ENCODE assay signal across 17 cellular contexts in the genomic region with DNA sequence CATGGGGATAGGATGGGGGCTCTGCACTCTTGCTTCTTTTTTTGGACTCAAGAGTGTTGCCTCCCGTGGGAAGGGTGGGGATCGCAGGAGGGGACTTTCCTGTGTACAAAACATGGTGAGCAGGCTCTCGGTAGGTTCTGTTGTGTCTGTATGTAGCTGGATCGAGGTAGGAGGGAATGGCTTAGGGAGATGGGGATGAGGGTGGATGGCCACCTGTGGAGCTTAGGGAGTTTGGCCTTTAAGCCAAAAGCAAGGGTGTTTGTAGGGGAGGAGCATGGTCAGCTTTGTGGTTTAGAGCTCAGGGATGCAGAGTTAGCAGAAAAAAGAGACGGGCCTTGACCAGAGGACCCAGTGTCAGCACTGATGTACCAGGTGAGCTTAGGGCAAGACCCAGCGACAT. TPM values are rescaled to one million over a fixed set of nuclear protein-coding genes. Genes with fewer than 3 reads are reported as not detected.
DNase-seq lines count a peak whose midpoint lies in the region; ATAC-seq, FAIRE-seq and TF ChIP-seq lines count a peak whose summit lies in the region.
"Had no signal": no experiment of that assay in that cellular context is flagged by ENCODE, and none has a peak within 500 bp of the region (broad histone marks: within the 10 kb centered on the region; RNA-seq: fewer than 3 reads in every experiment).

No MANE protein-coding gene starts in this region.

- H3K9ac ChIP-seq in smooth muscle cell (ENCODE audit: low read depth) = peak overlapping the region; percentile 4

- peaks cover 19% of the 10 kb centered on the region for H3K4me1 Mint-ChIP-seq in Caco-2 (ENCODE audit: low read depth, unreplicated experiment)

- H3K9me3 ChIP-seq in Caco-2 (no peaks in the 10 kb centered on the region), esophagus squamous epithelium (no peaks in the 10 kb centered on the region), smooth muscle cell (replicated peaks; ENCODE audit: low read depth) (no peaks in the 10 kb centered on the region), pancreas (no peaks in the 10 kb centered on the region)
- H3K9me3 ChIP-seq: BLaER1 treated with 17β-estradiol and CSF1 and Interleukin-3, amounts not matched to agents 10 nM and 100 nM; ovary; spleen had no signal

- no peaks in the 10 kb centered on the region for H3F3A ChIP-seq in smooth muscle cell (ENCODE audit: low read depth)

- H3K27ac Mint-ChIP-seq in Caco-2 (ENCODE audit: unreplicated experiment) = peak overlapping the region; percentile 8
- H3K27ac Mint-ChIP-seq: activated B cell treated with CpG ODN at 0.5 μM for 24 hours; T-helper 1 cell treated with Interleukin-12 subunit alpha and Interleukin-12 subunit beta and Interleukin-4 antibody, amounts not matched to agents 30 μg/mL and 1 μg/mL, for 36 hours had no signal

- intact Hi-C loops in Caco-2 (cut with micrococcal nuclease; ENCODE audit: unreplicated experiment) (no loop called here), esophagus squamous epithelium (cut with DNase I) (no loop called here), pancreas (cut with DNase I) (no loop called here)

- H4K20me1 ChIP-seq in smooth muscle cell (ENCODE audit: low read depth) = peaks cover 95% of the 10 kb centered on the region

- H3K36me3 ChIP-seq in Caco-2 (ENCODE audit: control insufficient read depth, insufficient read depth, low read length) (peaks cover 4% of the 10 kb centered on the region; the same call in 1 of the 2 replicates), esophagus squamous epithelium (peaks cover 0 to 20% (median 4%) of the 10 kb centered on the region in 3 donors), smooth muscle cell (ENCODE audit: low read depth) (no peaks in the 10 kb centered on the region), pancreas (peaks cover 0 to 6% (median 0%) of the 10 kb centered on the region in 3 donors)
- H3K36me3 ChIP-seq: ovary had no signal

- DNase-seq in Caco-2 = no peak
- DNase-seq in RWPE1 (ENCODE audit: low spot score) = no peak
- DNase-seq in esophagus squamous epithelium (lab: John Stamatoyannopoulos, UW) = no peak
- DNase-seq in smooth muscle cell (lab: John Stamatoyannopoulos, UW; ENCODE audit: unreplicated experiment) = no peak
- no peak for DNase-seq in stimulated activated CD4-positive, alpha-beta T cell treated with anti-CD3 and anti-CD28 coated beads, Interleukin-2, amount 100 ng/mL, for 48 hours
- no peak for DNase-seq in RKO (ENCODE audit: low spot score)
- DNase-seq in pancreas = no peak
- DNase-seq: activated B cell treated with CpG ODN at 0.5 μM for 24 hours, DMS79, NCI-H146, NCI-H226, ovary, SHP77, spleen had no signal

- H3K4me2 ChIP-seq in smooth muscle cell = no peak overlapping the region

- CTCF ChIA-PET in Caco-2 (lab: Charles Lee) (interaction anchor here (0.6 to 1.1 kb wide), 2 partner anchors 173 to 341 kb away, joined by 3 to 4 read pairs; no protein-coding TSS in a partner anchor), RWPE1 (lab: Yijun Ruan, JAX) (interaction anchor here (0.6 to 2.0 kb wide), 5 partner anchors 11 to 138 kb away, joined by 3 to 7 read pairs (median 3); no protein-coding TSS in a partner anchor)

- no peak overlapping the region for H3K4me3 Mint-ChIP-seq in Caco-2 (ENCODE audit: unreplicated experiment)
- H3K4me3 Mint-ChIP-seq: activated B cell treated with CpG ODN at 0.5 μM for 24 hours; T-helper 1 cell treated with Interleukin-12 subunit alpha and Interleukin-12 subunit beta and Interleukin-4 antibody, amounts not matched to agents 30 μg/mL and 1 μg/mL, for 36 hours had no signal

- no TSS peak for BruUV-seq in Caco-2 (replicated peaks; lab: Mats Ljungman, UMichigan)

- H3K4me3 ChIP-seq in Caco-2 (ENCODE audit: low read depth, low read length) (no peak overlapping the region), esophagus squamous epithelium (no peak overlapping the region), smooth muscle cell (no peak overlapping the region), pancreas (no peak overlapping the region)
- H3K4me3 ChIP-seq: BLaER1 treated with 17β-estradiol and CSF1 and Interleukin-3, amounts not matched to agents 10 nM and 100 nM; ovary; spleen had no signal

- peaks cover 16% of the 10 kb centered on the region for H3K4me1 ChIP-seq in Caco-2
- H3K4me1 ChIP-seq in esophagus squamous epithelium = peaks cover 40 to 72% (median 60%) of the 10 kb centered on the region in 3 donors
- no peaks in the 10 kb centered on the region for H3K4me1 ChIP-seq in smooth muscle cell (ENCODE audit: low read depth)
- peaks cover 14 to 16% (median 16%) of the 10 kb centered on the region in 3 donors for H3K4me1 ChIP-seq in pancreas

- TF ChIP-seq POLR2A in esophagus squamous epithelium (IDR thresholded peaks at IDR 0.05) = no peak

- no peaks in the 10 kb centered on the region for H3K27me3 ChIP-seq in Caco-2 (replicated peaks; ENCODE audit: control insufficient read depth, insufficient read depth, low read length)
- no peaks in the 10 kb centered on the region for H3K27me3 ChIP-seq in esophagus squamous epithelium
- no peaks in the 10 kb centered on the region for H3K27me3 ChIP-seq in smooth muscle cell (ENCODE audit: low read depth)
- H3K27me3 ChIP-seq in pancreas = no peaks in the 10 kb centered on the region
- H3K27me3 ChIP-seq: BLaER1 treated with 17β-estradiol and CSF1 and Interleukin-3, amounts not matched to agents 10 nM and 100 nM; ovary; spleen had no signal

- TF ChIP-seq CTCF in Caco-2 (IDR thresholded peaks at IDR 0.05; ENCODE audit: insufficient read depth in 1 of 2, low read depth in 1 of 2, low read length in 1 of 2, severe bottlenecking in 1 of 2, unreplicated experiment in 1 of 2) (no peak), RWPE1 (conservative IDR thresholded peaks at IDR 0.05; ENCODE audit: low read depth) (no peak), esophagus squamous epithelium (IDR thresholded peaks at IDR 0.05) (no peak), smooth muscle cell (IDR thresholded peaks at IDR 0.05; ENCODE audit: borderline replicate concordance, insufficient read depth, poor library complexity, severe bottlenecking) (no peak), pancreas (IDR thresholded peaks at IDR 0.05) (no peak)

- POLR2A ChIA-PET in Caco-2 (lab: Charles Lee) (interaction anchor here (0.9 kb wide), 1 partner anchor 16 kb away, joined by 3 read pairs; no protein-coding TSS in a partner anchor), RWPE1 (lab: Yijun Ruan, JAX; ENCODE audit: low non-redundant PET) (interaction anchor here (0.6 kb wide), 1 partner anchor 10 kb away, joined by 4 read pairs; no protein-coding TSS in a partner anchor)

- H3K36me3 Mint-ChIP-seq in Caco-2 (ENCODE audit: insufficient read depth, unreplicated experiment) = peaks cover 95% of the 10 kb centered on the region

- H3K27ac ChIP-seq in RWPE1 (peak overlapping the region; percentile 79), esophagus squamous epithelium (peak overlapping the region; percentile 63 to 84 (median 73)), smooth muscle cell (ENCODE audit: low read depth) (peak overlapping the region; percentile 88), pancreas (no peak overlapping the region)
- H3K27ac ChIP-seq: ovary, spleen had no signal

- H3K9me3 Mint-ChIP-seq in Caco-2 (ENCODE audit: unreplicated experiment) = no peaks in the 10 kb centered on the region
- H3K9me3 Mint-ChIP-seq: activated B cell treated with CpG ODN at 0.5 μM for 24 hours; T-helper 1 cell treated with Interleukin-12 subunit alpha and Interleukin-12 subunit beta and Interleukin-4 antibody, amounts not matched to agents 30 μg/mL and 1 μg/mL, for 36 hours had no signal

- FAIRE-seq in pancreas (lab: Jason Lieb, UNC) = no peak

- H3K79me2 ChIP-seq in smooth muscle cell (ENCODE audit: low read depth) = peaks cover 95% of the 10 kb centered on the region

- H2AFZ ChIP-seq in smooth muscle cell (ENCODE audit: low read depth) = no peak overlapping the region

- ATAC-seq in pancreas = no peak

- H3K27me3 Mint-ChIP-seq in Caco-2 (ENCODE audit: insufficient read depth, unreplicated experiment) = no peaks in the 10 kb centered on the region
- H3K27me3 Mint-ChIP-seq: activated B cell treated with CpG ODN at 0.5 μM for 24 hours had no signal

- 88% methylated on average over 5 to 6 of the region's 6 CpGs for WGBS in esophagus squamous epithelium, 2 donors
- WGBS in smooth muscle cell (ENCODE audit: low lambda C conversion rate) = 93% methylated on average over 6 of the region's 6 CpGs
- 88 to 90% methylated on average over 6 of the region's 6 CpGs for WGBS in pancreas, 2 donors

RNA-seq across cellular contexts. Expression of a gene that starts 11.0 kb away (rescaled TPM):
- 124 and 139 TPM in 2 replicates for total RNA-seq in Caco-2 (2022)
- total RNA-seq in esophagus squamous epithelium = 10 to 100 TPM; 26.5 to 46.9 (median 37.0) TPM
- total RNA-seq in smooth muscle cell = 35.5 and 46.3 TPM in 2 replicates
- polyA plus RNA-seq in smooth muscle cell = 64.5 and 74.7 TPM in 2 replicates
- 10 to 100 TPM; 20.2 to 37.0 (median 23.4) TPM for total RNA-seq in pancreas
- 10 to 100 TPM; 59.1 to 66.2 TPM for polyA plus RNA-seq in pancreas

RNA-seq across cellular contexts. Expression of a gene that starts 14.4 kb away (rescaled TPM):
- 70.9 and 80.1 TPM in 2 replicates for total RNA-seq in Caco-2 (2022)
- total RNA-seq in esophagus squamous epithelium = 10 to 100 TPM; 12.3 to 42.7 (median 19.6) TPM
- total RNA-seq in smooth muscle cell = 37.3 and 47.0 TPM in 2 replicates
- polyA plus RNA-seq in smooth muscle cell = 65.8 and 79.7 TPM in 2 replicates
- total RNA-seq in pancreas = 10 to 100 TPM; 19.6 to 37.0 (median 27.7) TPM
- 100 to 1,000 TPM; 142 to 143 TPM for polyA plus RNA-seq in pancreas

RNA-seq across cellular contexts. Expression of a gene that starts 15.1 kb away (rescaled TPM):
- total RNA-seq in Caco-2 (2022) (239 and 245 TPM in 2 replicates), esophagus squamous epithelium (10 to 100 TPM; 41.4 to 85.1 (median 63.7) TPM), smooth muscle cell (112 and 115 TPM in 2 replicates), pancreas (10 to 100 TPM; 25.8 to 51.4 (median 36.5) TPM)
- polyA plus RNA-seq in smooth muscle cell (202 and 208 TPM in 2 replicates), pancreas (10 to 100 TPM; 63.0 to 69.1 TPM)

RNA-seq across cellular contexts. Expression of a gene that starts 19.8 kb away (rescaled TPM):
- total RNA-seq in Caco-2 (2022) (46.8 and 50.5 TPM in 2 replicates), esophagus squamous epithelium (10 to 100 TPM; 35.8 to 48.8 (median 42.1) TPM), smooth muscle cell (23.0 and 31.3 TPM in 2 replicates), pancreas (10 to 100 TPM; 10.9 to 16.5 (median 14.3) TPM)
- polyA plus RNA-seq in smooth muscle cell (32.7 and 38.3 TPM in 2 replicates), pancreas (10 to 100 TPM in 1 of 2 donors, 1 to 10 TPM in 1; 5.1 to 13.7 TPM)

RNA-seq across cellular contexts. Expression of a gene that starts 22.8 kb away (rescaled TPM):
- total RNA-seq in Caco-2 (2022) = 0.93 TPM in 1 of 2 replicates, not detected in the other
- total RNA-seq in esophagus squamous epithelium = under 1 TPM in 2 of 4 donors, not detected in 2; 0.57 to 0.99 TPM
- not detected in 2 replicates for total RNA-seq in smooth muscle cell
- polyA plus RNA-seq in smooth muscle cell = 0.46 and 0.57 TPM in 2 replicates
- total RNA-seq in pancreas = under 1 TPM in 3 of 6 donors, not detected in 3; 0.34 to 0.67 (median 0.40) TPM
- polyA plus RNA-seq in pancreas = 1 to 10 TPM; 2.7 to 4.2 TPM
- total RNA-seq: LHCN-M2 had no signal

Comparison
In these comparisons a context has a peak if more than half of its experiments do, and no peak if none do; other contexts are left out.
1. H3K27ac ChIP-seq: peak in RWPE1 (single experiment), esophagus squamous epithelium (4 of 4) and smooth muscle cell (single experiment); none in pancreas (0 of 4).